ENCODE assay signal across 1 cellular context in the genomic region with DNA sequence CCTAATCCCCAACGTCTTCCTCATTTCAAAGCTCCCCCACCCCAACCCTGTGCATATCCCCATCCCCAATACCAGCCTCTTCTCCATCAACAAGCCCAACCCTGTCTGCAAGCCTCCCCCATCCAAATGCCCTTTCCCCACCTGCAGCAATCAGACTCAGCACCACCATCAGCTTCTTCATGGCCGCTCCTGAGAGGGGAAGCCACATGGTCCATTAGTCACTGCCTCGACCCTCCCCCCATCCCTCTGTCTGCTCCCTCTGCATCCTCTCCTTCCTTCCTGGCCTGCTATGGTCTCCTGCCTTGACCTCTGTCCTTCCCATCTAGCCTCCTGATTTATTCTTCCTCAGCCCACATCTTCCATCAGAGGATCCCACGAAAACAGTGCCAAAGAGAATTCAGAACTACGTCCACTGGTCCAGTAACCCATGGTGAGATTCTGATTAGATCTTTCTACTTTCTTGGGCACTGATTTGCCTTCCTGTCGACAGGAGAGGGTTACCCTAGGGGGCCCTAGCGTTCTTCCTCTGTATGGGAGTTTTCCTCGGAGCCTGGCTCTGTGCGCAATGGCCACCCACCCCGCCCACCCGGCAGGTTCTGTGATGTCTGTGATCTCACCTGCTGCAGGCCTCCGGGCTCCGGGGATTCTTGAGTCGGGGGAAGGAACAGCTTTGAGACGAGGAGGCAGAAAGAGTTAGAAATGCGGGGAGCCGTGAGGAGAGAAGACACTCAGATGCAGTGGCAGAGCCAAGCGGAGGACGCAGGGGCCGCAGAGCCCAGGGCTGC.
TF ChIP-seq lines count a peak whose summit lies in the region.

No MANE protein-coding gene starts in this region.

TF ChIP-seq in H1, 55 proteins besides CTCF, POLR2A, EP300 and RAD21:
- no peak for TF ChIP-seq YY1 (IDR thresholded peaks at IDR 0.05; ENCODE audit: low read depth, low read length)
- TF ChIP-seq RXRA (IDR thresholded peaks at IDR 0.05; ENCODE audit: insufficient read depth, low read depth, low read length), result no peak
- TF ChIP-seq EZH2 (IDR thresholded peaks at IDR 0.05; ENCODE audit: low read depth, low read length, severe bottlenecking), result no peak
- TF ChIP-seq, protein P1, sequence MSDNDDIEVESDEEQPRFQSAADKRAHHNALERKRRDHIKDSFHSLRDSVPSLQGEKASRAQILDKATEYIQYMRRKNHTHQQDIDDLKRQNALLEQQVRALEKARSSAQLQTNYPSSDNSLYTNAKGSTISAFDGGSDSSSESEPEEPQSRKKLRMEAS (IDR thresholded peaks at IDR 0.05), result no peak
- TF ChIP-seq TCF12 (IDR thresholded peaks at IDR 0.05; ENCODE audit: low read depth, low read length), result no peak
- TF ChIP-seq SIN3A (conservative IDR thresholded peaks at IDR 0.05 in 1 of 2, IDR thresholded peaks at IDR 0.05 in 1 of 2; ENCODE audit: low read depth in 1 of 2, low read length in 2 of 2), result no peak
- no peak for TF ChIP-seq KDM1A (IDR thresholded peaks at IDR 0.05; ENCODE audit: borderline replicate concordance, low read length)
- TF ChIP-seq CBX8 (IDR thresholded peaks at IDR 0.05; ENCODE audit: borderline replicate concordance, low read depth, low read length), result no peak
- TF ChIP-seq CHD1 (IDR thresholded peaks at IDR 0.05; ENCODE audit: low read depth, low read length), result no peak
- TF ChIP-seq, protein P2, sequence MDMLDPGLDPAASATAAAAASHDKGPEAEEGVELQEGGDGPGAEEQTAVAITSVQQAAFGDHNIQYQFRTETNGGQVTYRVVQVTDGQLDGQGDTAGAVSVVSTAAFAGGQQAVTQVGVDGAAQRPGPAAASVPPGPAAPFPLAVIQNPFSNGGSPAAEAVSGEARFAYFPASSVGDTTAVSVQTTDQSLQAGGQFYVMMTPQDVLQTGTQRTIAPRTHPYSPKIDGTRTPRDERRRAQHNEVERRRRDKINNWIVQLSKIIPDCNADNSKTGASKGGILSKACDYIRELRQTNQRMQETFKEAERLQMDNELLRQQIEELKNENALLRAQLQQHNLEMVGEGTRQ (IDR thresholded peaks at IDR 0.05; ENCODE audit: low read length), result no peak
- no peak for TF ChIP-seq HDAC2 (IDR thresholded peaks at IDR 0.05; ENCODE audit: borderline replicate concordance in 1 of 2, low read depth in 2 of 2, low read length in 2 of 2)
- TF ChIP-seq CBX5 (IDR thresholded peaks at IDR 0.05; ENCODE audit: low read depth, low read length), result no peak
- TF ChIP-seq, protein P3, sequence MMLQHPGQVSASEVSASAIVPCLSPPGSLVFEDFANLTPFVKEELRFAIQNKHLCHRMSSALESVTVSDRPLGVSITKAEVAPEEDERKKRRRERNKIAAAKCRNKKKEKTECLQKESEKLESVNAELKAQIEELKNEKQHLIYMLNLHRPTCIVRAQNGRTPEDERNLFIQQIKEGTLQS (IDR thresholded peaks at IDR 0.05; ENCODE audit: insufficient read depth, low read depth, low read length), result no peak
- no peak for TF ChIP-seq SAP30 (IDR thresholded peaks at IDR 0.05; ENCODE audit: insufficient read depth, insufficient replicate concordance, low read length)
- no peak for TF ChIP-seq POU5F1 (IDR thresholded peaks at IDR 0.05; ENCODE audit: low read depth, low read length)
